12 cellular contexts compared by ENCODE assay signal in the genomic region with DNA sequence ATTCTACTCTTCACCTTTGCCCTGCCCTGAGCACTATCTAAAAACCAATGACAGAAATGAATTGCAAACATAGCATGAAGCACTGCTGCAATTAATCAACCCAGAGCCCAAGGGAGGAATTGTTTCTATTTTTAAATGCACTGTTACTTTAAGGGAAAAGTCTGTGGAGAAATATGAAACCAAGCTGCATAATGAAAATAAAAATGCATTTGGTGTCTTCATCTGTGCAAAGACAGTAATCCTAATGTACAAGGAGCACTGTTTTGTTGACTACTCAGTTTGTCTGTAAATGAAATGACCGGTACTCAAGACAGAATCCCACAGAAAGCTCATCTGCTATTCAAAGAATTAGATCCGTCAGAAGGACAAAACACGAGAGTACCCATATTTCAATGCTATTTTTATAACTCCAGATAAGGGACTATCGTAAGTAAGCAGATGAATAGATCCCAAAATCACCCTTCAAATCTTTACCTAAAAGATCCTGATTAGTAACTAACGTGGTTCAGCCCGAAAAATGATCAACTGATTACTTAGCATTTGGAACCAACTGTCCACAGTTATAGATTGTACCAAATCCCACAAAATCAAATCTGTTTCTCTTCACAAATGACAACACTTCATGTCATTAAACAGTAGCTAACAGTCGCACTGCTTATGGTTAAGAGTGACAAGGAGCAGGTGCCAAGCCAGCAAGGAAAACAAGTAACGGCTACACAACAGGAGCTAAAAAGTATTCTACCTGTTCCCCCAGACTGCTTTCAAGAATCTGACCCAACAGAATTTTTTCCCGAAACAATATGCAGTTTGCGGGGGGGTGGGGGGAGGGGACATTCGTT. TPM values are rescaled to one million over a fixed set of nuclear protein-coding genes. Genes with fewer than 3 reads are reported as not detected.
A peak's percentile ranks its signal among the peaks of the same experiment; 100 is the strongest.
DNase-seq lines count a peak whose midpoint lies in the region; FAIRE-seq and TF ChIP-seq lines count a peak whose summit lies in the region.
"Had no signal": no experiment of that assay in that cellular context is flagged by ENCODE, and none has a peak within 500 bp of the region (broad histone marks: within the 10 kb centered on the region; RNA-seq: fewer than 3 reads in every experiment).

No MANE protein-coding gene starts in this region.

- H3K27ac Mint-ChIP-seq in neural crest cell (ENCODE audit: unreplicated experiment) = no peak overlapping the region
- no peak overlapping the region for H3K27ac Mint-ChIP-seq in immature natural killer cell

- BruUV-seq in A673 (replicated peaks; lab: Mats Ljungman, UMichigan) (no TSS peak), endothelial cell of umbilical vein (replicated peaks; lab: Mats Ljungman, UMichigan) (no TSS peak)

- no peak for DNase-seq in A673 (ENCODE audit: low spot score)
- peak; percentile 74 for DNase-seq in OCI-M1 (lab: John Stamatoyannopoulos, UW)
- DNase-seq in endothelial cell of umbilical vein (ENCODE audit: low read depth, low spot score) = peak; percentile 43
- DNase-seq in neural crest cell (ENCODE audit: low read depth, low spot score) = no peak
- DNase-seq in DMS53 treated with DMSO at 0.1 percent for 48 hours (lab: John Stamatoyannopoulos, UW; ENCODE audit: unreplicated experiment) = no peak
- DNase-seq in NK-92 treated with Interleukin-12 subunit alpha and Interleukin-12 subunit beta, amount 100 ng/mL, for 24 hours (lab: John Stamatoyannopoulos, UW) = no peak
- no peak for DNase-seq in immature natural killer cell
- no peak for DNase-seq in HK-2 (ENCODE audit: unreplicated experiment)
- DNase-seq: activated naive CD4-positive, alpha-beta T cell treated with Interleukin-2 at 50 U/mL for 16 hours; NCI-H1436 had no signal

- H3K27me3 ChIP-seq in A673 (replicated peaks; ENCODE audit: insufficient read depth, low read depth, low read length, poor library complexity) (no peaks in the 10 kb centered on the region), endothelial cell of umbilical vein (ENCODE audit: control insufficient read depth in 2 of 2, insufficient read depth in 2 of 2, low read length in 2 of 2) (no peaks in the 10 kb centered on the region)

- peaks cover 36% of the 10 kb centered on the region for H3K4me1 Mint-ChIP-seq in neural crest cell
- peaks cover 47 to 50% of the 10 kb centered on the region in 2 donors for H3K4me1 Mint-ChIP-seq in immature natural killer cell

- H3K9me1 ChIP-seq in endothelial cell of umbilical vein (replicated peaks; ENCODE audit: control insufficient read depth, extremely low read depth, insufficient read depth, low read length) = no peaks in the 10 kb centered on the region

- peak overlapping the region; percentile 91 for H3K9ac ChIP-seq in endothelial cell of umbilical vein (replicated peaks; ENCODE audit: extremely low read depth, insufficient read depth, low read length)

- POLR2A ChIA-PET in A673 (lab: Charles Lee; ENCODE audit: low non-redundant PET) (interaction anchor here (0.6 kb wide), 1 partner anchor 10 kb away, joined by 4 read pairs; no protein-coding TSS in a partner anchor), endothelial cell of umbilical vein (lab: Charles Lee) (no interaction called here)

- peak overlapping the region; percentile 98 for H3K4me2 ChIP-seq in endothelial cell of umbilical vein (ENCODE audit: insufficient read depth, low read length)

- no peak overlapping the region for H2AFZ ChIP-seq in endothelial cell of umbilical vein (ENCODE audit: low read depth, low read length)

- H3K27me3 Mint-ChIP-seq in neural crest cell (ENCODE audit: low read depth) (peaks cover 2% of the 10 kb centered on the region), immature natural killer cell (ENCODE audit: low read depth in 3 of 3) (peaks cover 0 to 15% (median 3%) of the 10 kb centered on the region in 3 donors)

- dilution Hi-C loops in endothelial cell of umbilical vein (cut with MboI; ENCODE audit: extremely low pct_ligation_motif_present, low sequenced_read_pairs) = no loop called here

- H3K9me3 ChIP-seq in A673 (ENCODE audit: low read depth, low read length, poor library complexity, severe bottlenecking) (no peaks in the 10 kb centered on the region), endothelial cell of umbilical vein (replicated peaks; ENCODE audit: control insufficient read depth, insufficient read depth, low read length) (no peaks in the 10 kb centered on the region)

- H3K4me1 ChIP-seq in A673 (ENCODE audit: insufficient read depth, low read length, poor library complexity, severe bottlenecking) (peaks cover 17% of the 10 kb centered on the region), endothelial cell of umbilical vein (ENCODE audit: control insufficient read depth, extremely low read depth, insufficient read depth, low read length) (peaks cover 20% of the 10 kb centered on the region)

- no peaks in the 10 kb centered on the region for H3K36me3 ChIP-seq in A673 (ENCODE audit: insufficient read depth, low read length, poor library complexity, severe bottlenecking)
- H3K36me3 ChIP-seq in endothelial cell of umbilical vein (ENCODE audit: control insufficient read depth in 2 of 2, extremely low read depth in 1 of 2, insufficient read depth in 2 of 2, low read length in 2 of 2) = peaks cover 0 to 3% of the 10 kb centered on the region in 2 experiments

- H3K36me3 Mint-ChIP-seq in neural crest cell (ENCODE audit: low read depth) = peaks cover 4% of the 10 kb centered on the region
- H3K36me3 Mint-ChIP-seq in immature natural killer cell = no peaks in the 10 kb centered on the region

- H3K4me3 ChIP-seq in A673 (ENCODE audit: low read depth, low read length, poor library complexity, severe bottlenecking) = peak overlapping the region; percentile 27
- peak overlapping the region; percentile 9 to 93 (median 24) for H3K4me3 ChIP-seq in endothelial cell of umbilical vein (replicated peaks in 1 of 3; ENCODE audit: insufficient read depth in 1 of 3, low read depth in 1 of 3, low read length in 3 of 3)
- H3K4me3 ChIP-seq: lung had no signal

- H3K4me3 Mint-ChIP-seq in neural crest cell = peak overlapping the region; percentile 79
- peak overlapping the region in 2 of 5 donors; percentile 27 to 28 for H3K4me3 Mint-ChIP-seq in immature natural killer cell

- intact Hi-C loops in A673 (cut with micrococcal nuclease; ENCODE audit: unreplicated experiment) (loop anchor here (5.0 kb wide), 1 partner anchor 168 kb away; no protein-coding TSS in a partner anchor), endothelial cell of umbilical vein (cut with micrococcal nuclease) (loop anchor here (1.0 to 5.0 kb wide), 3 partner anchors 118 to 277 kb away; a partner anchor contains a TSS)

- TF ChIP-seq POLR2A in endothelial cell of umbilical vein (IDR thresholded peaks at IDR 0.05; ENCODE audit: low read depth, low read length) = no peak

- TF ChIP-seq CTCF in A673 (conservative IDR thresholded peaks at IDR 0.05; ENCODE audit: low read depth, low read length) (no peak), endothelial cell of umbilical vein (IDR thresholded peaks at IDR 0.05; ENCODE audit: extremely low read depth in 1 of 2, insufficient read depth in 1 of 2, low read depth in 1 of 2, low read length in 2 of 2) (no peak), neural crest cell (conservative IDR thresholded peaks at IDR 0.05) (no peak)

- no peak overlapping the region for H3K27ac ChIP-seq in A673 (ENCODE audit: low read depth, low read length, poor library complexity, severe bottlenecking)
- no peak overlapping the region for H3K27ac ChIP-seq in endothelial cell of umbilical vein (ENCODE audit: insufficient read depth, low read depth, low read length)

- CTCF ChIA-PET in A673 (lab: Charles Lee) = interaction anchor here (0.6 kb wide), 1 partner anchor 27 kb away, joined by 3 read pairs; no protein-coding TSS in a partner anchor
- CTCF ChIA-PET in endothelial cell of umbilical vein (lab: Charles Lee) = interaction anchor here (0.7 to 2.4 kb wide), 10 partner anchors 10 to 170 kb away, joined by 3 to 10 read pairs (median 4); no protein-coding TSS in a partner anchor

- H3K9me3 Mint-ChIP-seq in neural crest cell (no peaks in the 10 kb centered on the region), immature natural killer cell (no peaks in the 10 kb centered on the region)

- H3K79me2 ChIP-seq in endothelial cell of umbilical vein (ENCODE audit: control insufficient read depth, insufficient read depth, low read length) = peaks cover 52% of the 10 kb centered on the region

- H4K20me1 ChIP-seq in endothelial cell of umbilical vein (replicated peaks; ENCODE audit: control insufficient read depth, extremely low read depth, insufficient read depth, low read length) = peaks cover 4% of the 10 kb centered on the region

- no peak for FAIRE-seq in endothelial cell of umbilical vein (lab: Jason Lieb, UNC)

TF ChIP-seq in endothelial cell of umbilical vein, 7 proteins besides CTCF, POLR2A, EP300 and RAD21:
- TF ChIP-seq JUN (IDR thresholded peaks at IDR 0.05; ENCODE audit: borderline replicate concordance, insufficient read depth, insufficient read length, low read depth) (no peak), EZH2 (IDR thresholded peaks at IDR 0.05; ENCODE audit: borderline replicate concordance, low read depth, low read length, severe bottlenecking) (no peak), POLR2AphosphoS5 (IDR thresholded peaks at IDR 0.05; ENCODE audit: insufficient read depth, low read depth, low read length) (no peak), MYC (IDR thresholded peaks at IDR 0.05; ENCODE audit: low read depth, low read length) (no peak), FOS (IDR thresholded peaks at IDR 0.05; ENCODE audit: borderline replicate concordance, insufficient read depth, low read length) (no peak), GATA2 (IDR thresholded peaks at IDR 0.05; ENCODE audit: insufficient read depth, insufficient read length, low read depth, low read length) (no peak)
- TF ChIP-seq, protein P1, sequence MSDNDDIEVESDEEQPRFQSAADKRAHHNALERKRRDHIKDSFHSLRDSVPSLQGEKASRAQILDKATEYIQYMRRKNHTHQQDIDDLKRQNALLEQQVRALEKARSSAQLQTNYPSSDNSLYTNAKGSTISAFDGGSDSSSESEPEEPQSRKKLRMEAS (IDR thresholded peaks at IDR 0.05; ENCODE audit: insufficient read depth, insufficient read length) = no peak

RNA-seq across cellular contexts. Expression of a gene that starts 2.4 kb away (rescaled TPM):
- total RNA-seq in A673 (2021) (19.7 and 21.1 TPM in 2 replicates), endothelial cell of umbilical vein (55.5 and 65.8 TPM in 2 replicates), neural crest cell (34.4 TPM in 2 replicates)
- polyA plus RNA-seq in endothelial cell of umbilical vein (24.8 and 24.9 TPM in 2 replicates), immature natural killer cell (1 to 10 TPM in 1 of 3 donors, under 1 TPM in 2; 0.50 to 1.1 (median 0.92) TPM)
- polyA plus RNA-seq in endothelial cell of umbilical vein (2011; cell fraction: cytosol; rRNA removed) = 30.6 and 31.9 TPM in 2 replicates
- 52.8 and 55.7 TPM in 2 replicates for polyA plus RNA-seq in endothelial cell of umbilical vein (2011; cell fraction: nucleus; rRNA removed)
- polyA plus RNA-seq in endothelial cell of umbilical vein (2012) = 34.0 and 43.0 TPM in 2 replicates
- 62.0 and 74.4 TPM in 2 replicates for polyA minus RNA-seq in endothelial cell of umbilical vein
- polyA minus RNA-seq in endothelial cell of umbilical vein (2011; cell fraction: cytosol; rRNA and poly(A)+ RNA removed) = 36.4 TPM
- 80.4 and 153 TPM in 2 replicates for polyA minus RNA-seq in endothelial cell of umbilical vein (2011; cell fraction: nucleus; rRNA and poly(A)+ RNA removed)
- total RNA-seq: T-helper 2 cell treated with Interferon-gamma antibody and Interleukin-4, amounts not matched to agents 100 ng/mL and 5 ng/mL, for 36 hours had no signal

Comparison
In these comparisons a context has a peak if more than half of its experiments do, and no peak if none do; other contexts are left out.
1. DNase-seq: peak in OCI-M1 (single experiment) and endothelial cell of umbilical vein (single experiment); none in A673 (single experiment), neural crest cell (single experiment), DMS53 treated with DMSO at 0.1 percent for 48 hours (single experiment), NK-92 treated with Interleukin-12 subunit alpha and Interleukin-12 subunit beta, amount 100 ng/mL, for 24 hours (single experiment), immature natural killer cell (0 of 3) and HK-2 (single experiment).